1 cellular context compared by ENCODE assay signal in genomic region chr15:71559098-71559497, GRCh38.
TF ChIP-seq lines count a peak whose summit lies in the region.

No MANE protein-coding gene starts in this region.

TF ChIP-seq in WTC11, 78 proteins besides CTCF, POLR2A, EP300 and RAD21 (continued from another document):
- no peak for TF ChIP-seq TP53 (CRISPR knock-in tag; IDR thresholded peaks at IDR 0.05)
- TF ChIP-seq, protein P1, sequence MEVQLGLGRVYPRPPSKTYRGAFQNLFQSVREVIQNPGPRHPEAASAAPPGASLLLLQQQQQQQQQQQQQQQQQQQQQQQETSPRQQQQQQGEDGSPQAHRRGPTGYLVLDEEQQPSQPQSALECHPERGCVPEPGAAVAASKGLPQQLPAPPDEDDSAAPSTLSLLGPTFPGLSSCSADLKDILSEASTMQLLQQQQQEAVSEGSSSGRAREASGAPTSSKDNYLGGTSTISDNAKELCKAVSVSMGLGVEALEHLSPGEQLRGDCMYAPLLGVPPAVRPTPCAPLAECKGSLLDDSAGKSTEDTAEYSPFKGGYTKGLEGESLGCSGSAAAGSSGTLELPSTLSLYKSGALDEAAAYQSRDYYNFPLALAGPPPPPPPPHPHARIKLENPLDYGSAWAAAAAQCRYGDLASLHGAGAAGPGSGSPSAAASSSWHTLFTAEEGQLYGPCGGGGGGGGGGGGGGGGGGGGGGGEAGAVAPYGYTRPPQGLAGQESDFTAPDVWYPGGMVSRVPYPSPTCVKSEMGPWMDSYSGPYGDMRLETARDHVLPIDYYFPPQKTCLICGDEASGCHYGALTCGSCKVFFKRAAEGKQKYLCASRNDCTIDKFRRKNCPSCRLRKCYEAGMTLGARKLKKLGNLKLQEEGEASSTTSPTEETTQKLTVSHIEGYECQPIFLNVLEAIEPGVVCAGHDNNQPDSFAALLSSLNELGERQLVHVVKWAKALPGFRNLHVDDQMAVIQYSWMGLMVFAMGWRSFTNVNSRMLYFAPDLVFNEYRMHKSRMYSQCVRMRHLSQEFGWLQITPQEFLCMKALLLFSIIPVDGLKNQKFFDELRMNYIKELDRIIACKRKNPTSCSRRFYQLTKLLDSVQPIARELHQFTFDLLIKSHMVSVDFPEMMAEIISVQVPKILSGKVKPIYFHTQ (CRISPR knock-in tag; IDR thresholded peaks at IDR 0.05) = no peak
- no peak for TF ChIP-seq ZNF671 (CRISPR knock-in tag; IDR thresholded peaks at IDR 0.05)
- TF ChIP-seq ZNF232 (CRISPR knock-in tag; IDR thresholded peaks at IDR 0.05) = no peak
- TF ChIP-seq EMX1 (CRISPR knock-in tag; IDR thresholded peaks at IDR 0.05) = no peak
